In the genomic region with DNA sequence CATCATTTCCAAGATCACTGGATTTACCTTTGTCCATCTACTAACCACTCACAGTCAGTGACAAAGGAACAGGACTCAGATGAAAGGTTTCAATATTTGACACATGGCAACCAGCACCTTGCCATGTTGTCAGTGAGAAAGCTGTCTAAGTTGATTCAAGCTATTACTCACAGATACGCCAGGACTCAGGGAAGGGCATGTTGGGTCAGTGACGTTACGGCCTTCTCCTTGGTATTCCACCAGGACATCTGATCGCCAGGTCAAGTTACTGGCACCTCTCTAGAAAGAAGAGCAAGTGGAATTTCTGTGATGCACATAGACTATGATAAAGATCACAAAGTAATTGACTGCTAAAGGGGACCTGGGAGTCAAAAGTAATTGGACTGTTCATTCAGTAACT, we compare ENCODE assay signal across 25 cellular contexts. TPM values are rescaled to one million over a fixed set of nuclear protein-coding genes. Genes with fewer than 3 reads are reported as not detected.
A peak's percentile ranks its signal among the peaks of the same experiment; 100 is the strongest.
DNase-seq lines count a peak whose midpoint lies in the region; ATAC-seq and FAIRE-seq lines count a peak whose summit lies in the region.
"Had no signal": no experiment of that assay in that cellular context is flagged by ENCODE, and none has a peak within 500 bp of the region (broad histone marks: within the 10 kb centered on the region; RNA-seq: fewer than 3 reads in every experiment).

No MANE protein-coding gene starts in this region.

- no peaks in the 10 kb centered on the region for H3K27me3 Mint-ChIP-seq in activated T-helper 17 cell treated with anti-CD3 and anti-CD28 coated beads, Interleukin-2, amount 50 U/mL, for 72 hours
- H3K27me3 Mint-ChIP-seq in immature natural killer cell (ENCODE audit: low read depth in 3 of 3) = no peaks in the 10 kb centered on the region
- H3K27me3 Mint-ChIP-seq: B cell; CD4-positive, CD25-positive, alpha-beta regulatory T cell had no signal

- no peak overlapping the region for H2AFZ ChIP-seq in trophoblast cell (ENCODE audit: insufficient read depth, low read length, poor library complexity)

- no peak for FAIRE-seq in small intestine (lab: Jason Lieb, UNC)
- FAIRE-seq: A204.1, GM12891, GM18507, H54 had no signal

- H3K9ac ChIP-seq in trophoblast cell (ENCODE audit: low read length) = no peak overlapping the region
- H3K9ac ChIP-seq: BLaER1 had no signal

- no peak overlapping the region for H3K23ac ChIP-seq in trophoblast cell (ENCODE audit: low read length)

- no peak overlapping the region for H3K4me2 ChIP-seq in trophoblast cell (ENCODE audit: low read length)
- H3K4me2 ChIP-seq: BLaER1 had no signal

- H3K27me3 ChIP-seq in trophoblast cell (ENCODE audit: insufficient read depth, low read length) (no peaks in the 10 kb centered on the region), small intestine (ENCODE audit: control insufficient read depth in 2 of 2, insufficient read depth in 2 of 2, low read length in 2 of 2) (no peaks in the 10 kb centered on the region)
- H3K27me3 ChIP-seq: BLaER1 had no signal

- H2BK5ac ChIP-seq in trophoblast cell (ENCODE audit: low read depth, low read length, poor library complexity) = no peak overlapping the region

- no peak for ATAC-seq in activated T-helper 17 cell treated with anti-CD3 and anti-CD28 coated beads, Interleukin-2, amount 50 U/mL, for 72 hours (replicated peaks)
- ATAC-seq: CD8-positive, alpha-beta T cell had no signal

- H3K14ac ChIP-seq in trophoblast cell (ENCODE audit: low read length) = no peak overlapping the region

- no peaks in the 10 kb centered on the region for H3K79me2 ChIP-seq in trophoblast cell (ENCODE audit: control insufficient read depth, insufficient read depth, low read length, poor library complexity)

- peaks cover 0 to 6% of the 10 kb centered on the region in 2 experiments for H3K4me1 ChIP-seq in trophoblast cell (ENCODE audit: control insufficient read depth in 1 of 2, insufficient read depth in 2 of 2, low read length in 2 of 2)
- H3K4me1 ChIP-seq in small intestine (ENCODE audit: control insufficient read depth in 2 of 2, insufficient read depth in 1 of 2, low read depth in 1 of 2, low read length in 1 of 2) = no peaks in the 10 kb centered on the region
- H3K4me1 ChIP-seq: BLaER1, HAP-1 had no signal

- no peak overlapping the region for H4K8ac ChIP-seq in trophoblast cell (ENCODE audit: low read depth, low read length)

- no peak overlapping the region for H2AK5ac ChIP-seq in trophoblast cell (ENCODE audit: low read length)

- H3K27ac Mint-ChIP-seq in activated T-helper 17 cell treated with anti-CD3 and anti-CD28 coated beads, Interleukin-2, amount 50 U/mL, for 72 hours = peak overlapping the region; percentile 29
- H3K27ac Mint-ChIP-seq in immature natural killer cell = peak overlapping the region; percentile 41 to 93 (median 75)
- H3K27ac Mint-ChIP-seq: B cell, HFFc6 had no signal

- no CpG with 5 or more reads among the region's 4 CpGs for WGBS in trophoblast cell (ENCODE audit: extremely low coverage, insufficient coverage, insufficient read length)
- WGBS in small intestine, 3 donors = 94 to 98% (median 97%) methylated on average over 4 of the region's 4 CpGs

- H3K18ac ChIP-seq in trophoblast cell (ENCODE audit: low read length) = no peak overlapping the region

- no peaks in the 10 kb centered on the region for H3K9me3 ChIP-seq in trophoblast cell (ENCODE audit: insufficient read depth, low read depth, low read length)
- no peaks in the 10 kb centered on the region for H3K9me3 ChIP-seq in small intestine (ENCODE audit: control insufficient read depth, low read depth)
- H3K9me3 ChIP-seq: BLaER1, Caco-2, HAP-1 had no signal

- H3K4me1 Mint-ChIP-seq in activated T-helper 17 cell treated with anti-CD3 and anti-CD28 coated beads, Interleukin-2, amount 50 U/mL, for 72 hours = peaks cover 9% of the 10 kb centered on the region
- peaks cover 40 to 54% of the 10 kb centered on the region in 2 donors for H3K4me1 Mint-ChIP-seq in immature natural killer cell
- H3K4me1 Mint-ChIP-seq: B cell had no signal

- H2BK120ac ChIP-seq in trophoblast cell (ENCODE audit: insufficient read depth, low read length, poor library complexity) = no peak overlapping the region

- H3K9me3 Mint-ChIP-seq in activated T-helper 17 cell treated with anti-CD3 and anti-CD28 coated beads, Interleukin-2, amount 50 U/mL, for 72 hours = no peaks in the 10 kb centered on the region
- no peaks in the 10 kb centered on the region for H3K9me3 Mint-ChIP-seq in immature natural killer cell
- H3K9me3 Mint-ChIP-seq: CD4-positive, CD25-positive, alpha-beta regulatory T cell; CD8-positive, alpha-beta T cell; HFFc6 had no signal

- peaks cover 55% of the 10 kb centered on the region for H3K36me3 Mint-ChIP-seq in activated T-helper 17 cell treated with anti-CD3 and anti-CD28 coated beads, Interleukin-2, amount 50 U/mL, for 72 hours (ENCODE audit: low read depth)
- peaks cover 21 to 50% (median 48%) of the 10 kb centered on the region in 3 donors for H3K36me3 Mint-ChIP-seq in immature natural killer cell

- peaks cover 7 to 15% of the 10 kb centered on the region in 2 experiments for H3K36me3 ChIP-seq in trophoblast cell (ENCODE audit: control insufficient read depth in 1 of 2, insufficient read depth in 2 of 2, low read length in 2 of 2)
- H3K36me3 ChIP-seq in small intestine (ENCODE audit: control insufficient read depth in 2 of 2, insufficient read depth in 2 of 2, low read length in 2 of 2) = peaks cover 11 to 15% of the 10 kb centered on the region in 2 donors

- no peak overlapping the region for H3K4ac ChIP-seq in trophoblast cell (ENCODE audit: low read depth, low read length)

- H3K27ac ChIP-seq in trophoblast cell (ENCODE audit: low read depth, low read length) = no peak overlapping the region
- no peak overlapping the region for H3K27ac ChIP-seq in small intestine (ENCODE audit: low read depth in 1 of 2, low read length in 1 of 2)
- H3K27ac ChIP-seq: 22Rv1, BLaER1, C4-2B had no signal

- H3K4me3 ChIP-seq in trophoblast cell (ENCODE audit: low read depth, low read length) = no peak overlapping the region
- H3K4me3 ChIP-seq in small intestine (ENCODE audit: low read depth in 1 of 2, low read length in 2 of 2) = no peak overlapping the region
- H3K4me3 ChIP-seq: BLaER1, HAP-1 had no signal

- no peak overlapping the region for H4K12ac ChIP-seq in trophoblast cell (ENCODE audit: low read depth, low read length)

- H4K91ac ChIP-seq in trophoblast cell (ENCODE audit: low read depth, low read length) = no peak overlapping the region

- H3K79me1 ChIP-seq in trophoblast cell (ENCODE audit: low read length) = no peaks in the 10 kb centered on the region

- no peak overlapping the region for H3K4me3 Mint-ChIP-seq in activated T-helper 17 cell treated with anti-CD3 and anti-CD28 coated beads, Interleukin-2, amount 50 U/mL, for 72 hours
- H3K4me3 Mint-ChIP-seq in immature natural killer cell = no peak overlapping the region
- H3K4me3 Mint-ChIP-seq: B cell; CD4-positive, CD25-positive, alpha-beta regulatory T cell; CD8-positive, alpha-beta T cell; HFFc6 had no signal

- DNase-seq in DMS 273 (lab: John Stamatoyannopoulos, UW; ENCODE audit: unreplicated experiment) (peak; percentile 11), DMS 273 treated with DMSO at 0.1 percent for 48 hours (lab: John Stamatoyannopoulos, UW) (no peak), immature natural killer cell (no peak), trophoblast cell (peak; percentile 90 to 92), small intestine (no peak), RKO (ENCODE audit: low spot score) (no peak), NCI-H226 (no peak)
- DNase-seq: Caco-2; CD4-positive, CD25-positive, alpha-beta regulatory T cell; CD8-positive, alpha-beta T cell; DMS53; DMS79 treated with DMSO at 0.1 percent for 48 hours; GF-D8; GOT3; HFFc6 had no signal

- H2BK12ac ChIP-seq in trophoblast cell (ENCODE audit: low read length) = no peak overlapping the region

RNA-seq across cellular contexts. Expression of gene GNS, which starts 36.4 kb away (rescaled TPM):
- 10 to 100 TPM; 26.2 to 29.9 TPM for total RNA-seq in activated T-helper 17 cell treated with anti-CD3 and anti-CD28 coated beads, Interleukin-2, amount 50 U/mL, for 72 hours
- 100 to 1,000 TPM in 2 of 3 donors, 10 to 100 TPM in 1; 64.5 to 113 (median 109) TPM for polyA plus RNA-seq in immature natural killer cell
- polyA plus RNA-seq in trophoblast cell (2013) = 59.1 and 61.4 TPM in 2 replicates
- polyA plus RNA-seq in small intestine = 10 to 100 TPM in 1 of 3 donors, 1 to 10 TPM in 2; 8.3 to 38.2 (median 9.7) TPM

Comparison
In these comparisons a context has a peak if more than half of its experiments do, and no peak if none do; other contexts are left out.
1. DNase-seq: peak in DMS 273 (single experiment) and trophoblast cell (2 of 2); none in DMS 273 treated with DMSO at 0.1 percent for 48 hours (single experiment), immature natural killer cell (0 of 3), small intestine (single experiment), RKO (single experiment) and NCI-H226 (single experiment).